ENCODE assay signal across 7 cellular contexts in the genomic region with DNA sequence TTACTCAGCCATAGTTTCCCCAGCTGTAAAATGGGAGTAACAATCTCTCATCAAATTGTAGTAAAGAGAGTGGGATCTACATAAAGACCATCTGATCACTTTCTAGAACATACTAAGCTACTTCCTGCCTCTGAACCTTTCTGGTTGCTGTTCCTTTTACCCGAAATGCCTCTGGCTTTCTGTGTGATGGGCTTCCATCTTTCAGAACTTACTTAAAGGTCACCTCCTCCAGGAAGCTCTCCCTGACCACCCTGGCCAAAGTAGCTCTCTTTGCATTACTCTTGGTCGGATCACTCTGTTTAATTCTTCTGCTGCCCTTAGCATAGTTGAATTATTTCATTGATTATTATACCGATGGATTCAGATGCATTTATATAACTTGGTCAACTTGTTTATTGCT.
"Had no signal": no experiment of that assay in that cellular context is flagged by ENCODE, and none has a peak within 500 bp of the region (broad histone marks: within the 10 kb centered on the region; RNA-seq: fewer than 3 reads in every experiment).

No MANE protein-coding gene starts in this region.

- DNase-seq: IMR-90, KBM-7, KG1 had no signal

- H3K9ac ChIP-seq: KMS-11 had no signal

- H3K4me2 ChIP-seq: KMS-11 had no signal

- H3K4me3 Mint-ChIP-seq: IgD-negative memory B cell had no signal

- FAIRE-seq: HepG2 had no signal

- ATAC-seq: HepG2 had no signal

- H3K27ac Mint-ChIP-seq: IgD-negative memory B cell had no signal

- H3K36me3 Mint-ChIP-seq: IgD-negative memory B cell had no signal

- H3K27ac ChIP-seq: HL-60, KMS-11 had no signal
